14 cellular contexts compared by ENCODE assay signal in genomic region chr11:61728940-61729219, GRCh38. TPM values are rescaled to one million over a fixed set of nuclear protein-coding genes. Genes with fewer than 3 reads are reported as not detected.
DNase-seq lines count a peak whose midpoint lies in the region; ATAC-seq, FAIRE-seq and TF ChIP-seq lines count a peak whose summit lies in the region.
"Had no signal": no experiment of that assay in that cellular context is flagged by ENCODE, and none has a peak within 500 bp of the region (broad histone marks: within the 10 kb centered on the region; RNA-seq: fewer than 3 reads in every experiment).

No MANE protein-coding gene starts in this region.

- H3K4me1 Mint-ChIP-seq in chondrocyte (ENCODE audit: low read depth) = peaks cover 24% of the 10 kb centered on the region

- no peak overlapping the region for H3K4me3 Mint-ChIP-seq in chondrocyte (ENCODE audit: unreplicated experiment)
- H3K4me3 Mint-ChIP-seq: activated CD4-positive, alpha-beta T cell treated with anti-CD3 and anti-CD28 coated beads, Interleukin-2, amount 10 ng/mL, durations not matched to agents 24 days and 14 days had no signal

- no peaks in the 10 kb centered on the region for H3K9me3 Mint-ChIP-seq in chondrocyte (ENCODE audit: low read depth)
- H3K9me3 Mint-ChIP-seq: activated CD4-positive, alpha-beta T cell treated with anti-CD3 and anti-CD28 coated beads, Interleukin-2, amount 10 ng/mL, durations not matched to agents 24 days and 14 days had no signal

- H3K27me3 ChIP-seq in SK-N-SH (ENCODE audit: insufficient read depth) (no peaks in the 10 kb centered on the region), small intestine (ENCODE audit: control insufficient read depth in 2 of 2, insufficient read depth in 2 of 2, low read length in 2 of 2) (no peaks in the 10 kb centered on the region)

- H4K20me1 ChIP-seq in SK-N-SH (ENCODE audit: insufficient read depth) = peaks cover 2% of the 10 kb centered on the region; the same call in 1 of the 2 replicates

- H3F3A ChIP-seq in SK-N-SH (replicated peaks; ENCODE audit: insufficient read depth) = no peaks in the 10 kb centered on the region

- TF ChIP-seq EP300 in SK-N-SH (IDR thresholded peaks at IDR 0.05; ENCODE audit: borderline replicate concordance in 1 of 2, low read depth in 1 of 2, low read length in 1 of 2) = no peak

- WGBS in SK-N-SH (ENCODE audit: low lambda C conversion rate) = 61% methylated on average over 8 of the region's 8 CpGs
- 79 to 82% (median 79%) methylated on average over 8 of the region's 8 CpGs for WGBS in small intestine, 3 donors

- H2AFZ ChIP-seq in SK-N-SH (ENCODE audit: low read depth) = no peak overlapping the region

- peaks cover 9% of the 10 kb centered on the region for H3K36me3 Mint-ChIP-seq in chondrocyte (ENCODE audit: low read depth)

- no peaks in the 10 kb centered on the region for H3K27me3 Mint-ChIP-seq in chondrocyte (ENCODE audit: low read depth)
- H3K27me3 Mint-ChIP-seq: activated CD4-positive, alpha-beta T cell treated with anti-CD3 and anti-CD28 coated beads, Interleukin-2, amount 10 ng/mL, durations not matched to agents 24 days and 14 days had no signal

- no peaks in the 10 kb centered on the region for H3K79me2 ChIP-seq in SK-N-SH (ENCODE audit: insufficient read depth)

- no peak overlapping the region for H3K4me3 ChIP-seq in SK-N-SH (ENCODE audit: low read depth in 2 of 2, low read length in 1 of 2)
- no peak overlapping the region for H3K4me3 ChIP-seq in small intestine (ENCODE audit: low read depth in 1 of 2, low read length in 2 of 2)

- no peak for TF ChIP-seq RAD21 in SK-N-SH (IDR thresholded peaks at IDR 0.05; ENCODE audit: low read length)

- H3K4me2 ChIP-seq in SK-N-SH = no peak overlapping the region

- ATAC-seq in SK-N-SH treated with all-trans-retinoic acid at 6 μM for 48 hours (peak; percentile 8; the same call in 2 of the 3 replicates), GM18511 (IDR thresholded peaks at IDR 0.05; ENCODE audit: unreplicated experiment) (no peak)
- ATAC-seq: esophagus mucosa, sciatic nerve had no signal

- CTCF ChIA-PET in SK-N-SH (lab: Yijun Ruan, JAX) = interaction anchor here (1.2 to 1.6 kb wide), 5 partner anchors 19 to 379 kb away, joined by 3 to 6 read pairs (median 4); no protein-coding TSS in a partner anchor

- H3K9me3 ChIP-seq in SK-N-SH (no peaks in the 10 kb centered on the region), small intestine (ENCODE audit: control insufficient read depth, low read depth) (no peaks in the 10 kb centered on the region)

- peaks cover 0 to 5% of the 10 kb centered on the region in 2 experiments; a peak in 1 of 4 replicates for H3K4me1 ChIP-seq in SK-N-SH (ENCODE audit: control insufficient read depth in 1 of 2, insufficient read depth in 2 of 2, low read depth in 1 of 2, low read length in 1 of 2)
- H3K4me1 ChIP-seq in small intestine (ENCODE audit: control insufficient read depth in 2 of 2, insufficient read depth in 1 of 2, low read depth in 1 of 2, low read length in 1 of 2) = no peaks in the 10 kb centered on the region

- H3K9ac ChIP-seq in SK-N-SH = no peak overlapping the region

- no peak for FAIRE-seq in small intestine (lab: Jason Lieb, UNC)
- FAIRE-seq: G401.6 had no signal

- TF ChIP-seq CTCF in SK-N-SH (IDR thresholded peaks at IDR 0.05) = no peak
- TF ChIP-seq CTCF in chondrocyte (IDR thresholded peaks at IDR 0.05) = no peak

- POLR2A ChIA-PET in SK-N-SH (lab: Yijun Ruan, JAX) = interaction anchor here (0.6 kb wide), 1 partner anchor 154 kb away, joined by 3 read pairs; no protein-coding TSS in a partner anchor

- no peaks in the 10 kb centered on the region for H3K9me2 ChIP-seq in SK-N-SH

- no peak for DNase-seq in SK-N-SH
- peak; percentile 93 for DNase-seq in M059J (ENCODE audit: low read depth)
- DNase-seq in chondrocyte (ENCODE audit: low spot score) = no peak
- peak; percentile 23 for DNase-seq in non-pigmented ciliary epithelial cell (ENCODE audit: low read depth)
- DNase-seq in NCI-H1436 (lab: John Stamatoyannopoulos, UW) = no peak
- no peak for DNase-seq in small intestine
- DNase-seq: 8988T; activated CD4-positive, alpha-beta T cell treated with anti-CD3 and anti-CD28 coated beads, Interleukin-2, amount 10 ng/mL, durations not matched to agents 24 days and 14 days; NCI-H2081 treated with DMSO at 0.1 percent for 48 hours had no signal

- H3K27ac ChIP-seq in SK-N-SH (ENCODE audit: low read depth in 2 of 2, low read length in 1 of 2) = no peak overlapping the region
- no peak overlapping the region for H3K27ac ChIP-seq in small intestine (ENCODE audit: low read depth in 1 of 2, low read length in 1 of 2)

- H3K36me3 ChIP-seq in SK-N-SH (replicated peaks in 1 of 2; ENCODE audit: control insufficient read depth in 1 of 2, insufficient read depth in 2 of 2, low read length in 1 of 2) (peaks cover 0 to 18% of the 10 kb centered on the region in 2 experiments), small intestine (ENCODE audit: control insufficient read depth in 2 of 2, insufficient read depth in 2 of 2, low read length in 2 of 2) (no peaks in the 10 kb centered on the region)

- H3K27ac Mint-ChIP-seq in chondrocyte (ENCODE audit: unreplicated experiment) = peak overlapping the region; percentile 63
- H3K27ac Mint-ChIP-seq: activated CD4-positive, alpha-beta T cell treated with anti-CD3 and anti-CD28 coated beads, Interleukin-2, amount 10 ng/mL, durations not matched to agents 24 days and 14 days had no signal

TF ChIP-seq in SK-N-SH treated with all-trans-retinoic acid at 6 μM for 48 hours, 23 proteins besides CTCF, POLR2A, EP300 and RAD21 (continues in another document):
- TF ChIP-seq BACH2 (CRISPR knock-in tag; IDR thresholded peaks at IDR 0.05; ENCODE audit: borderline replicate concordance) = no peak
- no peak for TF ChIP-seq ARNTL (CRISPR knock-in tag; IDR thresholded peaks at IDR 0.05; ENCODE audit: borderline replicate concordance, low read depth)
- no peak for TF ChIP-seq ZC3H10 (CRISPR knock-in tag; IDR thresholded peaks at IDR 0.05)
- no peak for TF ChIP-seq CSRNP3 (CRISPR knock-in tag; IDR thresholded peaks at IDR 0.05)
- no peak for TF ChIP-seq ZFP30 (CRISPR knock-in tag; IDR thresholded peaks at IDR 0.05)

TF ChIP-seq in SK-N-SH, 30 proteins besides CTCF, POLR2A, EP300 and RAD21 (continues in another document):
- TF ChIP-seq, protein P1, sequence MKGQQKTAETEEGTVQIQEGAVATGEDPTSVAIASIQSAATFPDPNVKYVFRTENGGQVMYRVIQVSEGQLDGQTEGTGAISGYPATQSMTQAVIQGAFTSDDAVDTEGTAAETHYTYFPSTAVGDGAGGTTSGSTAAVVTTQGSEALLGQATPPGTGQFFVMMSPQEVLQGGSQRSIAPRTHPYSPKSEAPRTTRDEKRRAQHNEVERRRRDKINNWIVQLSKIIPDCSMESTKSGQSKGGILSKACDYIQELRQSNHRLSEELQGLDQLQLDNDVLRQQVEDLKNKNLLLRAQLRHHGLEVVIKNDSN (IDR thresholded peaks at IDR 0.05; ENCODE audit: borderline replicate concordance, low read depth) = no peak
- TF ChIP-seq FOXJ3 (CRISPR knock-in tag; IDR thresholded peaks at IDR 0.05) (no peak), JUND (IDR thresholded peaks at IDR 0.05) (no peak), SIN3A (IDR thresholded peaks at IDR 0.05; ENCODE audit: borderline replicate concordance, low read depth, low read length) (no peak), TCF12 (IDR thresholded peaks at IDR 0.05) (no peak), RXRA (IDR thresholded peaks at IDR 0.05; ENCODE audit: borderline replicate concordance, low read depth) (no peak), TEAD4 (IDR thresholded peaks at IDR 0.05; ENCODE audit: borderline replicate concordance, insufficient read depth) (no peak), POLR2AphosphoS5 (IDR thresholded peaks at IDR 0.05; ENCODE audit: low read depth, low read length) (no peak)
- TF ChIP-seq, protein P2, sequence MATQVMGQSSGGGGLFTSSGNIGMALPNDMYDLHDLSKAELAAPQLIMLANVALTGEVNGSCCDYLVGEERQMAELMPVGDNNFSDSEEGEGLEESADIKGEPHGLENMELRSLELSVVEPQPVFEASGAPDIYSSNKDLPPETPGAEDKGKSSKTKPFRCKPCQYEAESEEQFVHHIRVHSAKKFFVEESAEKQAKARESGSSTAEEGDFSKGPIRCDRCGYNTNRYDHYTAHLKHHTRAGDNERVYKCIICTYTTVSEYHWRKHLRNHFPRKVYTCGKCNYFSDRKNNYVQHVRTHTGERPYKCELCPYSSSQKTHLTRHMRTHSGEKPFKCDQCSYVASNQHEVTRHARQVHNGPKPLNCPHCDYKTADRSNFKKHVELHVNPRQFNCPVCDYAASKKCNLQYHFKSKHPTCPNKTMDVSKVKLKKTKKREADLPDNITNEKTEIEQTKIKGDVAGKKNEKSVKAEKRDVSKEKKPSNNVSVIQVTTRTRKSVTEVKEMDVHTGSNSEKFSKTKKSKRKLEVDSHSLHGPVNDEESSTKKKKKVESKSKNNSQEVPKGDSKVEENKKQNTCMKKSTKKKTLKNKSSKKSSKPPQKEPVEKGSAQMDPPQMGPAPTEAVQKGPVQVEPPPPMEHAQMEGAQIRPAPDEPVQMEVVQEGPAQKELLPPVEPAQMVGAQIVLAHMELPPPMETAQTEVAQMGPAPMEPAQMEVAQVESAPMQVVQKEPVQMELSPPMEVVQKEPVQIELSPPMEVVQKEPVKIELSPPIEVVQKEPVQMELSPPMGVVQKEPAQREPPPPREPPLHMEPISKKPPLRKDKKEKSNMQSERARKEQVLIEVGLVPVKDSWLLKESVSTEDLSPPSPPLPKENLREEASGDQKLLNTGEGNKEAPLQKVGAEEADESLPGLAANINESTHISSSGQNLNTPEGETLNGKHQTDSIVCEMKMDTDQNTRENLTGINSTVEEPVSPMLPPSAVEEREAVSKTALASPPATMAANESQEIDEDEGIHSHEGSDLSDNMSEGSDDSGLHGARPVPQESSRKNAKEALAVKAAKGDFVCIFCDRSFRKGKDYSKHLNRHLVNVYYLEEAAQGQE (IDR thresholded peaks at IDR 0.05; ENCODE audit: low read depth, low read length) = no peak
- TF ChIP-seq, protein P3, sequence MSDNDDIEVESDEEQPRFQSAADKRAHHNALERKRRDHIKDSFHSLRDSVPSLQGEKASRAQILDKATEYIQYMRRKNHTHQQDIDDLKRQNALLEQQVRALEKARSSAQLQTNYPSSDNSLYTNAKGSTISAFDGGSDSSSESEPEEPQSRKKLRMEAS (IDR thresholded peaks at IDR 0.05; ENCODE audit: low read depth) = no peak

RNA-seq across cellular contexts. Expression of gene MYRF, which starts 23.6 kb away (rescaled TPM):
- polyA plus RNA-seq in SK-N-SH (2012; rRNA removed) (1.8 and 2.8 TPM in 2 replicates), small intestine (10 to 100 TPM; 19.9 to 23.0 (median 21.7) TPM)
- polyA plus RNA-seq in SK-N-SH (2012; cell fraction: cytosol; rRNA removed) = 0.97 and 1.4 TPM in 2 replicates
- polyA plus RNA-seq in SK-N-SH (2012; cell fraction: nucleus; rRNA removed) = 8.2 and 10.0 TPM in 2 replicates
- 4.3 and 5.0 TPM in 2 replicates for total RNA-seq in M059J (2014; rRNA removed; shearing (Covaris generic))
- 1.6 to 1.7 TPM in 2 of 3 replicates, not detected in the other for total RNA-seq in chondrocyte

RNA-seq across cellular contexts. Expression of gene DAGLA, which starts 48.7 kb away (rescaled TPM):
- 2.7 and 3.3 TPM in 2 replicates for polyA plus RNA-seq in SK-N-SH (2012; rRNA removed)
- polyA plus RNA-seq in SK-N-SH (2012; cell fraction: cytosol; rRNA removed) = 1.2 and 2.2 TPM in 2 replicates
- 7.1 and 8.6 TPM in 2 replicates for polyA plus RNA-seq in SK-N-SH (2012; cell fraction: nucleus; rRNA removed)
- 1.4 and 3.3 TPM in 2 replicates for total RNA-seq in M059J (2014; rRNA removed; shearing (Covaris generic))
- 2.8 to 5.5 TPM (median 4.8 TPM) in 3 replicates for total RNA-seq in chondrocyte
- 1 to 10 TPM in 2 of 3 donors, under 1 TPM in 1; 0.22 to 6.2 (median 1.4) TPM for polyA plus RNA-seq in small intestine

Comparison
In these comparisons a context has a peak if more than half of its experiments do, and no peak if none do; other contexts are left out.
1. DNase-seq: peak in M059J (single experiment) and non-pigmented ciliary epithelial cell (single experiment); none in SK-N-SH (single experiment), chondrocyte (single experiment), NCI-H1436 (single experiment) and small intestine (single experiment).